In the genomic region with DNA sequence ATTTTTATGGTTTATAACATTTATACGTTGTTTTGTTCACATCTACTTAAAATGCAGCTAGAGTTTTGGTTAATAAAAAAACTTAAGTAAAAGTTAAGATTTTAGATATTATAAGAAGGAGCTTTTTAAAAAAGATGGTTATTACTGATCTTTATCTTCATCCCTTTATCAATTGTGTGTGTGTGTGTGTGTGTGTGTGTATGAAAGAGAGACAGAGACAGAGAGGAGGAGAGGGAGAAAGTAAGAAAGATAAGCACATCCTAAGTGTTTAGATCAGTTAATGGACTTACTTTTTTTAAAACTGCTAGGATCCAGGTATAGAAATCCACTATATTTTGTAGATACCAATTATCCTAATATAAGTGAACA, we compare ENCODE assay signal across 18 cellular contexts.
"Had no signal": no experiment of that assay in that cellular context is flagged by ENCODE, and none has a peak within 500 bp of the region (broad histone marks: within the 10 kb centered on the region; RNA-seq: fewer than 3 reads in every experiment).

No MANE protein-coding gene starts in this region.

- ATAC-seq: foreskin keratinocyte; stimulated activated memory B cell treated with anti-CD40 and anti-IgM and Interleukin-4, amounts not matched to agents 10 μg/mL and 1 μg/mL and 100 μg/mL, for 72 hours had no signal

- DNase-seq: activated CD4-positive, alpha-beta T cell treated with anti-CD3 and anti-CD28 coated beads, Interleukin-2, amount 50 U/mL, for 1 hour; foreskin keratinocyte; glutamatergic neuron; hippocampal formation; islet precursor cell; posterior cingulate gyrus; sigmoid colon; spleen; stimulated activated CD4-positive, alpha-beta T cell treated with anti-CD3 and anti-CD28 coated beads, Interleukin-4, amount 100 ng/mL, for 4 hours; T1000; upper lobe of left lung had no signal

- H3K4me1 Mint-ChIP-seq: nephron; stimulated activated memory B cell treated with anti-CD40 and anti-IgM and Interleukin-4, amounts not matched to agents 10 μg/mL and 1 μg/mL and 100 μg/mL, for 72 hours had no signal

- H3K9me3 ChIP-seq: ascending aorta, sigmoid colon, spleen, thoracic aorta, upper lobe of left lung had no signal

- H3K27ac ChIP-seq: ascending aorta, coronary artery, foreskin keratinocyte, sigmoid colon, spleen, thoracic aorta, upper lobe of left lung had no signal

- H3K36me3 ChIP-seq: ascending aorta, sigmoid colon, thoracic aorta had no signal

- H3K27ac Mint-ChIP-seq: activated T-helper 1 cell treated with anti-CD3 and anti-CD28 coated beads, Interleukin-12 subunit alpha, Interleukin-12 subunit beta, Interleukin-2, Interleukin-4 antibody, amounts not matched to agents 30 ng/mL and 10 ng/mL and 1 ng/mL, durations not matched to agents 14 hours and 24 hours and 36 hours; nephron; stimulated activated memory B cell treated with anti-CD40 and anti-IgM and Interleukin-4, amounts not matched to agents 10 μg/mL and 1 μg/mL and 100 μg/mL, for 72 hours had no signal

- H3K9me3 Mint-ChIP-seq: activated T-helper 1 cell treated with anti-CD3 and anti-CD28 coated beads, Interleukin-12 subunit alpha, Interleukin-12 subunit beta, Interleukin-2, Interleukin-4 antibody, amounts not matched to agents 30 ng/mL and 10 ng/mL and 1 ng/mL, durations not matched to agents 14 hours and 24 hours and 36 hours; nephron; stimulated activated memory B cell treated with anti-CD40 and anti-IgM and Interleukin-4, amounts not matched to agents 10 μg/mL and 1 μg/mL and 100 μg/mL, for 72 hours had no signal

- H3K27me3 Mint-ChIP-seq: stimulated activated memory B cell treated with anti-CD40 and anti-IgM and Interleukin-4, amounts not matched to agents 10 μg/mL and 1 μg/mL and 100 μg/mL, for 72 hours had no signal

- H3K4me1 ChIP-seq: ascending aorta, sigmoid colon had no signal

- H3K4me3 ChIP-seq: ascending aorta, coronary artery, lung, sigmoid colon, spleen, thoracic aorta, upper lobe of left lung had no signal

- H3K36me3 Mint-ChIP-seq: stimulated activated memory B cell treated with anti-CD40 and anti-IgM and Interleukin-4, amounts not matched to agents 10 μg/mL and 1 μg/mL and 100 μg/mL, for 72 hours had no signal

- H3K27me3 ChIP-seq: sigmoid colon, spleen, upper lobe of left lung had no signal

- H3K4me3 Mint-ChIP-seq: activated T-helper 1 cell treated with anti-CD3 and anti-CD28 coated beads, Interleukin-12 subunit alpha, Interleukin-12 subunit beta, Interleukin-2, Interleukin-4 antibody, amounts not matched to agents 30 ng/mL and 10 ng/mL and 1 ng/mL, durations not matched to agents 14 hours and 24 hours and 36 hours; nephron; stimulated activated memory B cell treated with anti-CD40 and anti-IgM and Interleukin-4, amounts not matched to agents 10 μg/mL and 1 μg/mL and 100 μg/mL, for 72 hours had no signal
